ENCODE assay signal across 1 cellular context in the genomic region with DNA sequence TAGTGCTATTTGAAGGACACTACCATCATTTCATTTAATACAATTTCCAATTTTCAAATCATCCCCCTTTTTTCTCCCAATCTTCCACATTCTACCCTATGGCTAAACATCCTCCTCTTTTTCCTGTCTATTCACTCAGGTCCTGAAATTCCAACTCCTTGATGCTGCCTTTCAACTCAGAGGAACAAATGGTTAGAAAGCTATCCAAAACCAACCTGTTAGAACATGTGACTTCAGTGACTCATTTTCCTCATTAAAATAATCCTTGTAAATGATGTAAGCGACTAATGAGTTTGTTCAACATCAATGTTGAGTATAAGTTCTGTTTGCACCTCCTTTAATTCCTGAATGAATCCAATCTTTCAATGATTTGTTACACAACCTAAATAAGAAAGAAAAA.
TF ChIP-seq lines count a peak whose summit lies in the region.

No MANE protein-coding gene starts in this region.

TF ChIP-seq in HEK293, 187 proteins besides CTCF, POLR2A, EP300 and RAD21 (continued from another document):
- no peak for TF ChIP-seq ZSCAN4 (tag by site-specific recombination; IDR thresholded peaks at IDR 0.05)
- 0 out of 2 replicates have a peak, but pooled peaks have one; percentile 49 for TF ChIP-seq HIC1 (tag by site-specific recombination; IDR thresholded peaks at IDR 0.05)
- TF ChIP-seq ZNF302 (tag by site-specific recombination; IDR thresholded peaks at IDR 0.05; ENCODE audit: low read depth), result no peak
- peak; percentile 33 for TF ChIP-seq ZNF585B (tag by site-specific recombination; IDR thresholded peaks at IDR 0.05)
- TF ChIP-seq ZNF639 (tag by site-specific recombination; IDR thresholded peaks at IDR 0.05), result peak; percentile 67; the same call in 1 of the 2 replicates
- TF ChIP-seq ZXDB (tag by site-specific recombination; IDR thresholded peaks at IDR 0.05), result no peak
- TF ChIP-seq ZNF830 (tag by site-specific recombination; IDR thresholded peaks at IDR 0.05; ENCODE audit: low read depth), result no peak
- TF ChIP-seq ZNF140 (tag by site-specific recombination; IDR thresholded peaks at IDR 0.05), result no peak
- 0 out of 2 replicates have a peak, but pooled peaks have one; percentile 46 for TF ChIP-seq KLF8 (tag by site-specific recombination; IDR thresholded peaks at IDR 0.05)
- peak; percentile 39; the same call in 1 of the 2 replicates for TF ChIP-seq ZNF394 (tag by site-specific recombination; IDR thresholded peaks at IDR 0.05; ENCODE audit: borderline replicate concordance)
- TF ChIP-seq HOXC10 (CRISPR knock-in tag; IDR thresholded peaks at IDR 0.05), result no peak
- TF ChIP-seq ZFP41 (tag by site-specific recombination; IDR thresholded peaks at IDR 0.05; ENCODE audit: borderline replicate concordance), result no peak
- TF ChIP-seq, protein P1, sequence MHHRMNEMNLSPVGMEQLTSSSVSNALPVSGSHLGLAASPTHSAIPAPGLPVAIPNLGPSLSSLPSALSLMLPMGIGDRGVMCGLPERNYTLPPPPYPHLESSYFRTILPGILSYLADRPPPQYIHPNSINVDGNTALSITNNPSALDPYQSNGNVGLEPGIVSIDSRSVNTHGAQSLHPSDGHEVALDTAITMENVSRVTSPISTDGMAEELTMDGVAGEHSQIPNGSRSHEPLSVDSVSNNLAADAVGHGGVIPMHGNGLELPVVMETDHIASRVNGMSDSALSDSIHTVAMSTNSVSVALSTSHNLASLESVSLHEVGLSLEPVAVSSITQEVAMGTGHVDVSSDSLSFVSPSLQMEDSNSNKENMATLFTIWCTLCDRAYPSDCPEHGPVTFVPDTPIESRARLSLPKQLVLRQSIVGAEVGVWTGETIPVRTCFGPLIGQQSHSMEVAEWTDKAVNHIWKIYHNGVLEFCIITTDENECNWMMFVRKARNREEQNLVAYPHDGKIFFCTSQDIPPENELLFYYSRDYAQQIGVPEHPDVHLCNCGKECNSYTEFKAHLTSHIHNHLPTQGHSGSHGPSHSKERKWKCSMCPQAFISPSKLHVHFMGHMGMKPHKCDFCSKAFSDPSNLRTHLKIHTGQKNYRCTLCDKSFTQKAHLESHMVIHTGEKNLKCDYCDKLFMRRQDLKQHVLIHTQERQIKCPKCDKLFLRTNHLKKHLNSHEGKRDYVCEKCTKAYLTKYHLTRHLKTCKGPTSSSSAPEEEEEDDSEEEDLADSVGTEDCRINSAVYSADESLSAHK (tag by site-specific recombination; IDR thresholded peaks at IDR 0.05), result no peak
- TF ChIP-seq ZNF248 (tag by site-specific recombination; IDR thresholded peaks at IDR 0.05), result no peak
